ENCODE assay signal across 1 cellular context in genomic region chr17:3886776-3887175, GRCh38.
TF ChIP-seq lines count a peak whose summit lies in the region.

No MANE protein-coding gene starts in this region.

TF ChIP-seq in endothelial cell of umbilical vein, 7 proteins besides CTCF, POLR2A, EP300 and RAD21 (continued from another document):
- TF ChIP-seq GATA2 (IDR thresholded peaks at IDR 0.05; ENCODE audit: insufficient read depth, insufficient read length, low read depth, low read length) (no peak), EZH2 (IDR thresholded peaks at IDR 0.05; ENCODE audit: borderline replicate concordance, low read depth, low read length, severe bottlenecking) (no peak), JUN (IDR thresholded peaks at IDR 0.05; ENCODE audit: borderline replicate concordance, insufficient read depth, insufficient read length, low read depth) (no peak), FOS (IDR thresholded peaks at IDR 0.05; ENCODE audit: borderline replicate concordance, insufficient read depth, low read length) (no peak)
TF ChIP-seq in endothelial cell of umbilical vein: peak in this region for 0.
